In genomic region chr13:100378533-100378932, GRCh38 we compare ENCODE assay signal across 28 cellular contexts.
"Had no signal": no experiment of that assay in that cellular context is flagged by ENCODE, and none has a peak within 500 bp of the region (broad histone marks: within the 10 kb centered on the region; RNA-seq: fewer than 3 reads in every experiment).

No MANE protein-coding gene starts in this region.

- H3K4me2 ChIP-seq: hepatocyte had no signal

- ATAC-seq: effector memory CD8-positive, alpha-beta T cell; esophagus mucosa; foreskin keratinocyte; gastrocnemius medialis; gastroesophageal sphincter; heart left ventricle; heart right ventricle had no signal

- H3K79me2 ChIP-seq: hepatocyte had no signal

- H3K4me3 ChIP-seq: colonic mucosa, coronary artery, dorsolateral prefrontal cortex, esophagus muscularis mucosa, esophagus squamous epithelium, gastrocnemius medialis, gastroesophageal sphincter, heart left ventricle, heart right ventricle, hepatocyte had no signal

- H3K9me3 ChIP-seq: colonic mucosa had no signal

- H3K27me3 ChIP-seq: colonic mucosa, dorsolateral prefrontal cortex, esophagus muscularis mucosa, esophagus squamous epithelium, foreskin keratinocyte, gastrocnemius medialis, gastroesophageal sphincter, heart left ventricle, heart right ventricle, hepatocyte had no signal

- H2AFZ ChIP-seq: hepatocyte had no signal

- DNase-seq: colonic mucosa; cortex of kidney; dermis blood vessel endothelial cell; dorsolateral prefrontal cortex; effector CD4-positive, alpha-beta T cell; effector CD8-positive, alpha-beta T cell; effector memory CD4-positive, alpha-beta T cell; effector memory CD8-positive, alpha-beta T cell; endodermal cell; erythroblast; esophagus squamous epithelium; foreskin fibroblast; foreskin keratinocyte; foreskin melanocyte; gastrocnemius medialis; glutamatergic neuron; head of caudate nucleus; heart left ventricle; heart right ventricle had no signal

- H3K27ac ChIP-seq: colonic mucosa, coronary artery, dorsolateral prefrontal cortex, epithelial cell of prostate, esophagus muscularis mucosa, esophagus squamous epithelium, foreskin keratinocyte, gastrocnemius medialis, gastroesophageal sphincter, heart left ventricle, heart right ventricle, hepatocyte had no signal

- H3K4me1 ChIP-seq: colonic mucosa, esophagus muscularis mucosa, esophagus squamous epithelium, foreskin keratinocyte, gastrocnemius medialis, gastroesophageal sphincter had no signal

- H3K36me3 ChIP-seq: colonic mucosa, gastrocnemius medialis had no signal

- FAIRE-seq: colon, endometrium, endothelial cell of umbilical vein had no signal
